Comparison of ENCODE assay signal across 8 cellular contexts in genomic region chr11:80727315-80727714, GRCh38.
DNase-seq lines count a peak whose midpoint lies in the region; ATAC-seq and TF ChIP-seq lines count a peak whose summit lies in the region.

No MANE protein-coding gene starts in this region.

- ATAC-seq in GM19324 (IDR thresholded peaks at IDR 0.05; ENCODE audit: low FRiP score, unreplicated experiment) (peak; percentile 85), HG03342 (IDR thresholded peaks at IDR 0.05; ENCODE audit: unreplicated experiment) (peak; percentile 93), natural killer cell (no peak)

- H3K9me3 Mint-ChIP-seq in natural killer cell = peaks cover 6 to 8% of the 10 kb centered on the region in 2 donors

- no peaks in the 10 kb centered on the region for H3K4me1 Mint-ChIP-seq in natural killer cell

- no peak overlapping the region for H3K4me3 Mint-ChIP-seq in natural killer cell

- intact Hi-C loops in posterior cingulate gyrus (cut with DNase I) (no loop called here), natural killer cell (cut with micrococcal nuclease) (no loop called here)

- H3K36me3 Mint-ChIP-seq in natural killer cell = no peaks in the 10 kb centered on the region

- peak overlapping the region; percentile 45 for H3K27ac ChIP-seq in angular gyrus (ENCODE audit: low read depth, low read length)

- in situ Hi-C loops in KBM-7 (cut with MboI; ENCODE audit: low pct_unique_long_range_greater_than_20kb, low sequenced_read_pairs) = no loop called here

- peak; percentile 58 for DNase-seq in Ammon's horn (ENCODE audit: low spot score)
- peak in 6 of 10 donors; percentile 19 to 82 (median 44) for DNase-seq in posterior cingulate gyrus
- DNase-seq in AML-193 (lab: John Stamatoyannopoulos, UW) = no peak
- DNase-seq in natural killer cell = no peak
- no peak for DNase-seq in KBM-7

- no peak for TF ChIP-seq CTCF in natural killer cell (IDR thresholded peaks at IDR 0.05)

- no peak overlapping the region for H3K27ac Mint-ChIP-seq in natural killer cell

- H3K27me3 Mint-ChIP-seq in natural killer cell (ENCODE audit: low read depth in 2 of 2) = no peaks in the 10 kb centered on the region

Comparison
In these comparisons a context has a peak if more than half of its experiments do, and no peak if none do; other contexts are left out.
1. DNase-seq: peak in Ammon's horn (single experiment) and posterior cingulate gyrus (6 of 10); none in AML-193 (0 of 2), natural killer cell (single experiment) and KBM-7 (single experiment).
2. ATAC-seq: peak in GM19324 (single experiment) and HG03342 (single experiment); none in natural killer cell (0 of 3).